Comparison of ENCODE assay signal across 27 cellular contexts in the genomic region with DNA sequence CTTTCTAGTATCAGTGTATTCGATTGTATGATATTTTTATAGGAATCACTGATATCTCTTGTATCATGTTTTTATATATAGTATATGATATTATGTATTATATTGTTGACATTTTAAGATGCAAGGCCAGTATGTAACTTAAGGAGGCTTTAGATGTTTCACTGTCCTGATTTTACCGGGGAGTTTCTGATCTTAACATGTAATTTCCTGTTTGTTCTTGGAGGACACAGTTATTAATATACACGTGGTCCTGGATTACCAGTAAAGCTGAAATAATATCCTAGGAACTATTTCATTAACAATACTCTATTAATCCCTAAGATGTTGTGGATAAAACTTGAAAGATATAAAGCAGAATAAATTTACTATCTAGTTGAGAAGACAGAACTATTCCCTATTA.
"Had no signal": no experiment of that assay in that cellular context is flagged by ENCODE, and none has a peak within 500 bp of the region (broad histone marks: within the 10 kb centered on the region; RNA-seq: fewer than 3 reads in every experiment).

No MANE protein-coding gene starts in this region.

- H3K36me3 ChIP-seq: neural progenitor cell, ovary had no signal

- H3K9me3 Mint-ChIP-seq: natural killer cell; stimulated activated effector memory CD8-positive, alpha-beta T cell treated with anti-CD3 and anti-CD28 coated beads, Interleukin-12 subunit alpha, Interleukin-12 subunit beta, amount 100 ng/mL, for 72 hours had no signal

- H3K36me3 Mint-ChIP-seq: natural killer cell had no signal

- H3K27me3 ChIP-seq: neural progenitor cell, ovary, right lobe of liver, sigmoid colon, suprapubic skin, testis, tibial artery, upper lobe of left lung, vagina had no signal

- H3K27me3 Mint-ChIP-seq: progenitor cell of endocrine pancreas; stimulated activated naive CD8-positive, alpha-beta T cell treated with anti-CD3 and anti-CD28 coated beads, Interleukin-15, amount 100 ng/mL, for 72 hours had no signal

- DNase-seq: natural killer cell; occipital lobe; ovary; psoas muscle; right cardiac atrium; right lobe of liver; sigmoid colon; small intestine; stimulated activated CD4-positive, alpha-beta T cell treated with anti-CD3 and anti-CD28 coated beads, Interleukin-15, amount 100 ng/mL, for 24 hours; stimulated activated CD4-positive, alpha-beta T cell treated with anti-CD3 and anti-CD28 coated beads, Interleukin-2, amount 100 ng/mL, for 24 hours; stimulated activated CD4-positive, alpha-beta T cell treated with anti-CD3 and anti-CD28 coated beads, Interleukin-2, amount 100 ng/mL, for 48 hours; stimulated activated CD4-positive, alpha-beta T cell treated with anti-CD3 and anti-CD28 coated beads, Interleukin-4, amount 100 ng/mL, for 24 hours; stimulated activated naive CD4-positive, alpha-beta T cell; stimulated activated naive CD8-positive, alpha-beta T cell treated with anti-CD3 and anti-CD28 coated beads, Interleukin-15, amount 100 ng/mL, for 72 hours; stimulated activated naive CD8-positive, alpha-beta T cell treated with anti-CD3 and anti-CD28 coated beads, Interleukin-15, Interleukin-2, amounts not matched to agents 100 U/mL and 50 U/mL, for 24 hours; substantia nigra; testis; tibial artery; trophoblast cell; upper lobe of left lung had no signal

- H3K4me1 Mint-ChIP-seq: natural killer cell; neural progenitor cell; stimulated activated effector memory CD8-positive, alpha-beta T cell treated with anti-CD3 and anti-CD28 coated beads, Interleukin-12 subunit alpha, Interleukin-12 subunit beta, amount 100 ng/mL, for 72 hours had no signal

- H3K4me1 ChIP-seq: neural progenitor cell, parathyroid adenoma, psoas muscle, right lobe of liver, sigmoid colon, vagina had no signal

- H3K4me3 Mint-ChIP-seq: natural killer cell; nephron; neural progenitor cell; stimulated activated effector memory CD8-positive, alpha-beta T cell treated with anti-CD3 and anti-CD28 coated beads, Interleukin-12 subunit alpha, Interleukin-12 subunit beta, amount 100 ng/mL, for 72 hours; stimulated activated naive CD8-positive, alpha-beta T cell treated with anti-CD3 and anti-CD28 coated beads, Interleukin-15, amount 100 ng/mL, for 72 hours had no signal

- ATAC-seq: natural killer cell; psoas muscle; right cardiac atrium; right lobe of liver; stimulated activated effector memory CD8-positive, alpha-beta T cell treated with anti-CD3 and anti-CD28 coated beads, Interleukin-12 subunit alpha, Interleukin-12 subunit beta, amount 100 ng/mL, for 72 hours; stimulated activated naive CD8-positive, alpha-beta T cell treated with anti-CD3 and anti-CD28 coated beads, Interleukin-15, amount 100 ng/mL, for 72 hours; stimulated activated naive CD8-positive, alpha-beta T cell treated with anti-CD3 and anti-CD28 coated beads, Interleukin-15, Interleukin-2, amounts not matched to agents 100 U/mL and 50 U/mL, for 24 hours had no signal

- H3K9me3 ChIP-seq: ovary, right lobe of liver, suprapubic skin, testis, upper lobe of left lung, vagina had no signal

- H3K4me3 ChIP-seq: neural progenitor cell, ovary, psoas muscle, right lobe of liver, sigmoid colon, suprapubic skin, testis, tibial artery, upper lobe of left lung, vagina had no signal

- H3K27ac Mint-ChIP-seq: natural killer cell; nephron; neural progenitor cell; progenitor cell of endocrine pancreas; stimulated activated effector memory CD8-positive, alpha-beta T cell treated with anti-CD3 and anti-CD28 coated beads, Interleukin-12 subunit alpha, Interleukin-12 subunit beta, amount 100 ng/mL, for 72 hours; stimulated activated naive CD8-positive, alpha-beta T cell treated with anti-CD3 and anti-CD28 coated beads, Interleukin-15, amount 100 ng/mL, for 72 hours had no signal

- H3K27ac ChIP-seq: neural progenitor cell, ovary, parathyroid adenoma, psoas muscle, right lobe of liver, sigmoid colon, suprapubic skin, testis, tibial artery, upper lobe of left lung, vagina had no signal
